In genomic region chr10:46550076-46550790, GRCh38 we compare ENCODE assay signal across 1 cellular context.
TF ChIP-seq lines count a peak whose summit lies in the region.

No MANE protein-coding gene starts in this region.

TF ChIP-seq in HepG2, 621 proteins besides CTCF, POLR2A, EP300 and RAD21 (continued from another document):
- TF ChIP-seq ZHX2 (IDR thresholded peaks at IDR 0.05; ENCODE audit: low read depth) (no peak), ZHX2 (CRISPR knock-in tag; IDR thresholded peaks at IDR 0.05; ENCODE audit: borderline replicate concordance) (no peak), ZFP90 (CRISPR knock-in tag; IDR thresholded peaks at IDR 0.05; ENCODE audit: borderline replicate concordance) (no peak), ZBTB7B (CRISPR knock-in tag; IDR thresholded peaks at IDR 0.05) (no peak), ZZZ3 (CRISPR knock-in tag; IDR thresholded peaks at IDR 0.05; ENCODE audit: borderline replicate concordance) (no peak), NFAT5 (CRISPR knock-in tag; IDR thresholded peaks at IDR 0.05) (no peak), LBX2 (CRISPR knock-in tag; IDR thresholded peaks at IDR 0.05; ENCODE audit: borderline replicate concordance) (no peak), NAIF1 (CRISPR knock-in tag; IDR thresholded peaks at IDR 0.05; ENCODE audit: borderline replicate concordance) (no peak), U2AF1 (optimal IDR thresholded peaks at IDR 0.05; ENCODE audit: low read depth, low read length) (no peak), ZNF678 (CRISPR knock-in tag; IDR thresholded peaks at IDR 0.05) (no peak), TBP (CRISPR knock-in tag; IDR thresholded peaks at IDR 0.05) (no peak)
